ENCODE assay signal across 8 cellular contexts in genomic region chr10:92848037-92848440, GRCh38. TPM values are rescaled to one million over a fixed set of nuclear protein-coding genes. Genes with fewer than 3 reads are reported as not detected.
A peak's percentile ranks its signal among the peaks of the same experiment; 100 is the strongest.
DNase-seq lines count a peak whose midpoint lies in the region; ATAC-seq and TF ChIP-seq lines count a peak whose summit lies in the region.

No MANE protein-coding gene starts in this region.

- 3 to 4% methylated on average over 6 of the region's 32 CpGs for WGBS in thyroid gland, 2 donors

- no peaks in the 10 kb centered on the region for H3K9me3 Mint-ChIP-seq in activated naive CD8-positive, alpha-beta T cell (ENCODE audit: low read depth)

- no peak for DNase-seq in left lung
- DNase-seq in thyroid gland = no peak
- no peak for DNase-seq in NCI-H1436 (lab: John Stamatoyannopoulos, UW)

- peak overlapping the region; percentile 90 for H3K4me3 Mint-ChIP-seq in activated naive CD8-positive, alpha-beta T cell

- H3K9me3 ChIP-seq in left lung = no peaks in the 10 kb centered on the region
- no peaks in the 10 kb centered on the region for H3K9me3 ChIP-seq in thyroid gland

- peaks cover under 1% of the 10 kb centered on the region for H3K27me3 Mint-ChIP-seq in activated naive CD8-positive, alpha-beta T cell

- no peak for TF ChIP-seq CTCF in 22Rv1 (IDR thresholded peaks at IDR 0.05)
- TF ChIP-seq CTCF in left lung (IDR thresholded peaks at IDR 0.05) = no peak
- no peak for TF ChIP-seq CTCF in thyroid gland (IDR thresholded peaks at IDR 0.05)

- peak overlapping the region; percentile 92 for H3K27ac Mint-ChIP-seq in activated naive CD8-positive, alpha-beta T cell

- H3K27ac ChIP-seq in 22Rv1 (peak overlapping the region; percentile 79), left lung (peak overlapping the region in 1 of 2 donors; percentile 91), thyroid gland (peak overlapping the region; percentile 68 to 90 (median 81))

- TF ChIP-seq POLR2A in thyroid gland (IDR thresholded peaks at IDR 0.05) = no peak

- peak overlapping the region; percentile 79 to 97 for H3K4me3 ChIP-seq in left lung
- peak overlapping the region; percentile 52 to 72 (median 68) for H3K4me3 ChIP-seq in thyroid gland (replicated peaks in 1 of 3)

- H3K36me3 ChIP-seq in left lung (no peaks in the 10 kb centered on the region), thyroid gland (no peaks in the 10 kb centered on the region)

- H3K4me1 Mint-ChIP-seq in activated naive CD8-positive, alpha-beta T cell (ENCODE audit: low read depth) = peaks cover 31% of the 10 kb centered on the region

- H3K27me3 ChIP-seq in left lung = no peaks in the 10 kb centered on the region
- H3K27me3 ChIP-seq in thyroid gland = no peaks in the 10 kb centered on the region

- H3K36me3 Mint-ChIP-seq in activated naive CD8-positive, alpha-beta T cell = no peaks in the 10 kb centered on the region

- intact Hi-C loops in left lung (cut with DNase I) (no loop called here), thyroid gland (cut with DNase I) (no loop called here)

- ATAC-seq in GM19468 (IDR thresholded peaks at IDR 0.05; ENCODE audit: extremely low read depth, unreplicated experiment) = peak; percentile 8
- ATAC-seq in left lung = no peak
- ATAC-seq in GM21723 (IDR thresholded peaks at IDR 0.05; ENCODE audit: unreplicated experiment) = no peak
- no peak for ATAC-seq in GM18520 (IDR thresholded peaks at IDR 0.05; ENCODE audit: unreplicated experiment)

- peaks cover 0 to 57% of the 10 kb centered on the region in 2 donors for H3K4me1 ChIP-seq in left lung
- H3K4me1 ChIP-seq in thyroid gland = peaks cover 10 to 17% of the 10 kb centered on the region in 2 donors

RNA-seq across cellular contexts. Expression of gene EXOC6, which starts 0.3 kb away (rescaled TPM):
- total RNA-seq in left lung (10 to 100 TPM; 19.0 to 24.0 TPM), thyroid gland (10 to 100 TPM; 51.6 to 74.0 (median 61.1) TPM)
